Comparison of ENCODE assay signal across 26 cellular contexts in the genomic region with DNA sequence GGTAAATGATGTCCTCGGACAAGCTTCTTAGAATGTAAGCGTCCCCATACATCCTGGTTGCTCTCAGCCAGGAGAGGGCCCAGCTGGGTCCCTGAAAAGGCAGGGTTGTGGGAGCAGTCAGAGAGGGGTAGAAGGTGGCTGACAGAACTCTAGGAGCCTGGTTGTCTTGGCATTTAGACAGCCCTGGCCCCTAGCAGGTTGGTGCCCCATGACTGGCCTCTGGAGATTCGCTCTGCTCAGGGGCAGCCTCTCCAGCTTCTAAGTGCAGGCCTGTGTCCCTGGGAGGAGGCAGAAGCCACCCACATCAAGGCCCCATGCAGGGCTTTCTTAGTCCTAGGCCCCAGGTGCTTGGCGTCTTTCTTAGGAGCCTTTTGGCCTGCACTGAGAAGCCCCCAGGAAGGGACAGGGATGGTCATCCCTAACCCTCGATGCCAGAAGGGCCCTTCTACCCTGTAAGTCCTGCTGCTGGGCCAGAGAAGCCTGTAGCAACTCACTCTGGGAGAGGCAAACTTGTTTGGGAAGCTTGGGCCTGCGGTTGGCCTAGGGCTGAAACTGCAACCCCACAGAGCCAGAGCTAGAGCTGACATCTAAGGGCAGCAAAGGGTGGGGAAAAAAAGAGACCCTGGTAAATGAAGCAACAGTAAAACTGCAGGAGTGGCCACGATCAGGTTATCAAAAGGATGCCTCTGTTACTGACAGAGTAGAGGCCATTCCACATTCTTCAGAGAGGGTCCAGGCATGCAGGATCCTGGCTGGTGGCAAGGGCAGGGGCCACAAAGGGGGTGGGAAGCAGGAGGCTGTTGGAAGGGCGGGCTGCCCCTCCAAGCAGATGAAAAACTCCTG. TPM values are rescaled to one million over a fixed set of nuclear protein-coding genes. Genes with fewer than 3 reads are reported as not detected.
"Had no signal": no experiment of that assay in that cellular context is flagged by ENCODE, and none has a peak within 500 bp of the region (broad histone marks: within the 10 kb centered on the region; RNA-seq: fewer than 3 reads in every experiment).

No MANE protein-coding gene starts in this region.

- H3K36me3 Mint-ChIP-seq: activated naive CD8-positive, alpha-beta T cell treated with anti-CD3 and anti-CD28 coated beads, Interleukin-2, amount 10 ng/mL, durations not matched to agents 7 days and 5 days; stimulated activated naive B cell treated with anti-CD40 and anti-IgM and Interleukin-4, amounts not matched to agents 10 μg/mL and 1 μg/mL and 100 μg/mL, for 72 hours had no signal

- H3K36me3 ChIP-seq: heart left ventricle, neutrophil, right lobe of liver, spleen, suprapubic skin had no signal

- H3K27ac Mint-ChIP-seq: activated naive CD8-positive, alpha-beta T cell treated with anti-CD3 and anti-CD28 coated beads, Interleukin-2, amount 10 ng/mL, durations not matched to agents 7 days and 5 days; progenitor cell of endocrine pancreas; stimulated activated naive B cell treated with anti-CD40 and anti-IgM and Interleukin-4, amounts not matched to agents 10 μg/mL and 1 μg/mL and 100 μg/mL, for 72 hours had no signal

- DNase-seq: activated CD4-positive, alpha-beta T cell treated with anti-CD3 and anti-CD28 coated beads, Interleukin-2, amount 50 U/mL, for 1 hour; activated CD4-positive, CD25-positive, alpha-beta regulatory T cell; activated gamma-delta T cell; activated naive CD8-positive, alpha-beta T cell treated with anti-CD3 and anti-CD28 coated beads, Interleukin-2, amount 10 ng/mL, durations not matched to agents 7 days and 5 days; activated T-cell treated with anti-CD3 and anti-CD28 coated beads, Interleukin-2, amount 50 U/mL, for 1 hour; anterior cingulate cortex; heart left ventricle; kidney; left ventricle myocardium superior; mesenchymal stem cell; right lobe of liver; spleen; stimulated activated CD4-positive, alpha-beta T cell treated with anti-CD3 and anti-CD28 coated beads, Interleukin-1b, Interleukin-23, amount 100 ng/mL, for 48 hours; stimulated activated naive B cell treated with anti-CD40 and anti-IgM and Interleukin-4, amounts not matched to agents 10 μg/mL and 1 μg/mL and 100 μg/mL, for 72 hours; T-helper 2 cell had no signal

- FAIRE-seq: endothelial cell of umbilical vein, frontal cortex, kidney, TTC549 had no signal

- H3K9me3 Mint-ChIP-seq: activated naive CD8-positive, alpha-beta T cell treated with anti-CD3 and anti-CD28 coated beads, Interleukin-2, amount 10 ng/mL, durations not matched to agents 7 days and 5 days; stimulated activated naive B cell treated with anti-CD40 and anti-IgM and Interleukin-4, amounts not matched to agents 10 μg/mL and 1 μg/mL and 100 μg/mL, for 72 hours had no signal

- H3K27ac ChIP-seq: dorsolateral prefrontal cortex, heart left ventricle, neutrophil, right lobe of liver, spleen, suprapubic skin had no signal

- H3K4me3 Mint-ChIP-seq: activated naive CD8-positive, alpha-beta T cell treated with anti-CD3 and anti-CD28 coated beads, Interleukin-2, amount 10 ng/mL, durations not matched to agents 7 days and 5 days; stimulated activated naive B cell treated with anti-CD40 and anti-IgM and Interleukin-4, amounts not matched to agents 10 μg/mL and 1 μg/mL and 100 μg/mL, for 72 hours had no signal

- H3K4me3 ChIP-seq: dorsolateral prefrontal cortex, heart left ventricle, right lobe of liver, spleen, suprapubic skin had no signal

- H3K9me3 ChIP-seq: heart left ventricle, neutrophil, right lobe of liver, spleen, suprapubic skin had no signal

RNA-seq across cellular contexts. Expression of a gene that starts 2.9 kb away (rescaled TPM):
- total RNA-seq: activated naive CD8-positive, alpha-beta T cell treated with anti-CD3 and anti-CD28 coated beads, Interleukin-2, amount 10 ng/mL, durations not matched to agents 7 days and 5 days; chondrocyte; endothelial cell of umbilical vein; fibroblast of lung; frontal cortex; heart left ventricle; kidney; left ventricle myocardium superior; myocyte; right lobe of liver; spleen; suprapubic skin; ureter had no signal
- polyA plus RNA-seq: endothelial cell of umbilical vein, fibroblast of lung, heart left ventricle had no signal

RNA-seq across cellular contexts. Expression of a gene that starts 16.5 kb away (rescaled TPM):
- total RNA-seq: activated naive CD8-positive, alpha-beta T cell treated with anti-CD3 and anti-CD28 coated beads, Interleukin-2, amount 10 ng/mL, durations not matched to agents 7 days and 5 days; chondrocyte; endothelial cell of umbilical vein; fibroblast of lung; frontal cortex; heart left ventricle; kidney; left ventricle myocardium superior; myocyte; progenitor cell of endocrine pancreas; right lobe of liver; suprapubic skin; ureter had no signal
- polyA plus RNA-seq: endothelial cell of umbilical vein, fibroblast of lung, heart left ventricle had no signal

RNA-seq across cellular contexts. Expression of a gene that starts 52.2 kb away (rescaled TPM):
- total RNA-seq: activated naive CD8-positive, alpha-beta T cell treated with anti-CD3 and anti-CD28 coated beads, Interleukin-2, amount 10 ng/mL, durations not matched to agents 7 days and 5 days; chondrocyte; dorsolateral prefrontal cortex; endothelial cell of umbilical vein; fibroblast of lung; frontal cortex; heart left ventricle; kidney; left ventricle myocardium superior; myocyte; spleen; suprapubic skin; ureter had no signal
- polyA plus RNA-seq: endothelial cell of umbilical vein, fibroblast of lung, heart left ventricle, spleen had no signal
